ENCODE assay signal across 1 cellular context in genomic region chr1:197198911-197199310, GRCh38.
TF ChIP-seq lines count a peak whose summit lies in the region.

No MANE protein-coding gene starts in this region.

TF ChIP-seq in HEK293T, 16 proteins besides CTCF, POLR2A, EP300 and RAD21 (continued from another document):
- TF ChIP-seq CTBP1 (IDR thresholded peaks at IDR 0.05; ENCODE audit: borderline replicate concordance), result no peak
